1 cellular context compared by ENCODE assay signal in genomic region chr1:154808909-154809262, GRCh38.
TF ChIP-seq lines count a peak whose summit lies in the region.

No MANE protein-coding gene starts in this region.

TF ChIP-seq in HepG2, 621 proteins besides CTCF, POLR2A, EP300 and RAD21 (continued from another document):
- peak; percentile 26; the same call in 1 of the 2 replicates for TF ChIP-seq ZNF687 (CRISPR knock-in tag; IDR thresholded peaks at IDR 0.05)
- no peak for TF ChIP-seq ATRX (CRISPR knock-in tag; IDR thresholded peaks at IDR 0.05; ENCODE audit: borderline replicate concordance)
- no peak for TF ChIP-seq ZNF335 (CRISPR knock-in tag; IDR thresholded peaks at IDR 0.05)
- no peak for TF ChIP-seq DNMT3B (CRISPR knock-in tag; conservative IDR thresholded peaks at IDR 0.05)
- no peak for TF ChIP-seq ZNF772 (CRISPR knock-in tag; IDR thresholded peaks at IDR 0.05)
